Comparison of ENCODE assay signal across 8 cellular contexts in genomic region chr14:57182760-57183503, GRCh38.
DNase-seq lines count a peak whose midpoint lies in the region; ATAC-seq and TF ChIP-seq lines count a peak whose summit lies in the region.

No MANE protein-coding gene starts in this region.

- no peak overlapping the region for H3K4me3 Mint-ChIP-seq in stimulated activated effector memory CD8-positive, alpha-beta T cell treated with anti-CD3 and anti-CD28 coated beads, Interleukin-12 subunit alpha, Interleukin-12 subunit beta, amount 100 ng/mL, for 72 hours

- no peaks in the 10 kb centered on the region for H3K9me3 Mint-ChIP-seq in stimulated activated effector memory CD8-positive, alpha-beta T cell treated with anti-CD3 and anti-CD28 coated beads, Interleukin-12 subunit alpha, Interleukin-12 subunit beta, amount 100 ng/mL, for 72 hours

- no peak overlapping the region for H3K27ac Mint-ChIP-seq in stimulated activated effector memory CD8-positive, alpha-beta T cell treated with anti-CD3 and anti-CD28 coated beads, Interleukin-12 subunit alpha, Interleukin-12 subunit beta, amount 100 ng/mL, for 72 hours

- no peak overlapping the region for H2BK120ac ChIP-seq in neuronal stem cell (ENCODE audit: low read depth, low read length)

- peaks cover 0 to 34% (median 0%) of the 10 kb centered on the region in 3 experiments for H3K27me3 ChIP-seq in neuronal stem cell (ENCODE audit: control insufficient read depth in 3 of 3, insufficient read depth in 3 of 3, low read depth in 1 of 3, low read length in 3 of 3)

- H3K4me3 ChIP-seq in astrocyte of the spinal cord (ENCODE audit: low read depth, low read length) (no peak overlapping the region), neuronal stem cell (ENCODE audit: low read length in 2 of 2) (no peak overlapping the region)

- no CpG with 5 or more reads among the region's 5 CpGs for WGBS in neuronal stem cell (ENCODE audit: extremely low coverage in 2 of 2, insufficient read length in 2 of 2, insufficient replicate concordance in 1 of 2), 2 donors

- no peak overlapping the region for H3K4me2 ChIP-seq in neuronal stem cell (ENCODE audit: insufficient read depth, low read length, poor library complexity, severe bottlenecking)

- no peak overlapping the region for H2AK5ac ChIP-seq in neuronal stem cell (ENCODE audit: low read depth, low read length)

- H3K4ac ChIP-seq in neuronal stem cell (ENCODE audit: low read length) = no peak overlapping the region

- no peak for ATAC-seq in stimulated activated effector memory CD8-positive, alpha-beta T cell treated with anti-CD3 and anti-CD28 coated beads, Interleukin-12 subunit alpha, Interleukin-12 subunit beta, amount 100 ng/mL, for 72 hours

- H3K4me1 ChIP-seq in neuronal stem cell (ENCODE audit: control insufficient read depth in 2 of 2, insufficient read depth in 1 of 2, low read depth in 1 of 2, low read length in 2 of 2) = peaks cover 0 to 2% of the 10 kb centered on the region in 2 donors

- H2AFZ ChIP-seq in neuronal stem cell (ENCODE audit: low read length) = no peak overlapping the region

- no peak overlapping the region for H4K91ac ChIP-seq in neuronal stem cell (ENCODE audit: low read depth, low read length, poor library complexity)

- peak; percentile 5 for DNase-seq in DMS153 (lab: John Stamatoyannopoulos, UW)
- DNase-seq in DMS153 treated with DMSO at 0.1 percent for 48 hours (lab: John Stamatoyannopoulos, UW; ENCODE audit: unreplicated experiment) = no peak
- peak; percentile 20 for DNase-seq in NCI-H128 (lab: John Stamatoyannopoulos, UW; ENCODE audit: unreplicated experiment)
- DNase-seq in astrocyte of the spinal cord (ENCODE audit: low read depth, low spot score) = no peak
- DNase-seq in neuronal stem cell (ENCODE audit: low spot score) = peak; percentile 27
- DNase-seq in activated effector memory CD4-positive, alpha-beta T cell treated with anti-CD3 and anti-CD28 coated beads, Interleukin-2, amount 50 U/mL, for 16 hours = no peak
- no peak for DNase-seq in stimulated activated effector memory CD8-positive, alpha-beta T cell treated with anti-CD3 and anti-CD28 coated beads, Interleukin-12 subunit alpha, Interleukin-12 subunit beta, amount 100 ng/mL, for 72 hours (ENCODE audit: low spot score in 2 of 2)
- no peak for DNase-seq in GM19238 (ENCODE audit: insufficient read length, low spot score)

- H3K79me1 ChIP-seq in neuronal stem cell (ENCODE audit: low read depth, low read length) = no peaks in the 10 kb centered on the region

- no peaks in the 10 kb centered on the region for H3K36me3 ChIP-seq in neuronal stem cell (replicated peaks in 1 of 2; ENCODE audit: control insufficient read depth in 2 of 2, insufficient read depth in 2 of 2, low read length in 2 of 2)

- no peak overlapping the region for H2BK15ac ChIP-seq in neuronal stem cell (ENCODE audit: low read length)

- no peak overlapping the region for H2BK5ac ChIP-seq in neuronal stem cell (ENCODE audit: low read length)

- TF ChIP-seq CTCF in astrocyte of the spinal cord (IDR thresholded peaks at IDR 0.05; ENCODE audit: low read depth, low read length) = peak; percentile 35

- in situ Hi-C loops in astrocyte of the spinal cord (cut with HindIII; ENCODE audit: low sequenced_read_pairs) = no loop called here

- H2BK12ac ChIP-seq in neuronal stem cell (ENCODE audit: low read length) = no peak overlapping the region

- no peak overlapping the region for H3K27ac ChIP-seq in neuronal stem cell (replicated peaks; ENCODE audit: low read length)

- no peaks in the 10 kb centered on the region for H3K9me3 ChIP-seq in neuronal stem cell (replicated peaks in 1 of 2; ENCODE audit: control insufficient read depth in 2 of 2, insufficient read depth in 1 of 2, low read depth in 1 of 2, low read length in 2 of 2)

- no peak overlapping the region for H3K14ac ChIP-seq in neuronal stem cell (ENCODE audit: low read length)

- H3K23ac ChIP-seq in neuronal stem cell (ENCODE audit: low read depth, low read length, poor library complexity) = no peak overlapping the region

- H3K36me3 Mint-ChIP-seq in stimulated activated effector memory CD8-positive, alpha-beta T cell treated with anti-CD3 and anti-CD28 coated beads, Interleukin-12 subunit alpha, Interleukin-12 subunit beta, amount 100 ng/mL, for 72 hours = no peaks in the 10 kb centered on the region

- no peak overlapping the region for H3K18ac ChIP-seq in neuronal stem cell (ENCODE audit: low read length)

- no peak overlapping the region for H3K9ac ChIP-seq in neuronal stem cell (ENCODE audit: low read depth, low read length, poor library complexity)

- H3K4me1 Mint-ChIP-seq in stimulated activated effector memory CD8-positive, alpha-beta T cell treated with anti-CD3 and anti-CD28 coated beads, Interleukin-12 subunit alpha, Interleukin-12 subunit beta, amount 100 ng/mL, for 72 hours = no peaks in the 10 kb centered on the region

- no peak overlapping the region for H4K8ac ChIP-seq in neuronal stem cell (ENCODE audit: low read depth, low read length)

Comparison
In these comparisons a context has a peak if more than half of its experiments do, and no peak if none do; other contexts are left out.
1. DNase-seq: peak in DMS153 (single experiment), NCI-H128 (single experiment) and neuronal stem cell (single experiment); none in DMS153 treated with DMSO at 0.1 percent for 48 hours (single experiment), astrocyte of the spinal cord (single experiment), activated effector memory CD4-positive, alpha-beta T cell treated with anti-CD3 and anti-CD28 coated beads, Interleukin-2, amount 50 U/mL, for 16 hours (single experiment), stimulated activated effector memory CD8-positive, alpha-beta T cell treated with anti-CD3 and anti-CD28 coated beads, Interleukin-12 subunit alpha, Interleukin-12 subunit beta, amount 100 ng/mL, for 72 hours (0 of 2) and GM19238 (single experiment).